ENCODE assay signal across 1 cellular context in genomic region chr2:110770308-110770695, GRCh38.
TF ChIP-seq lines count a peak whose summit lies in the region.

No MANE protein-coding gene starts in this region.

TF ChIP-seq in H1, 55 proteins besides CTCF, POLR2A, EP300 and RAD21 (continued from another document):
- no peak for TF ChIP-seq RBBP5 (IDR thresholded peaks at IDR 0.05; ENCODE audit: borderline replicate concordance, low read depth, low read length)
- no peak for TF ChIP-seq GTF2F1 (IDR thresholded peaks at IDR 0.05; ENCODE audit: borderline replicate concordance, low read depth, low read length)
- no peak for TF ChIP-seq HDAC2 (IDR thresholded peaks at IDR 0.05; ENCODE audit: borderline replicate concordance in 1 of 2, low read depth in 2 of 2, low read length in 2 of 2)
- no peak for TF ChIP-seq MAX (IDR thresholded peaks at IDR 0.05)
- TF ChIP-seq CBX5 (IDR thresholded peaks at IDR 0.05; ENCODE audit: low read depth, low read length) = no peak
- TF ChIP-seq POU5F1 (IDR thresholded peaks at IDR 0.05; ENCODE audit: low read depth, low read length) = no peak
- TF ChIP-seq TCF12 (IDR thresholded peaks at IDR 0.05; ENCODE audit: low read depth, low read length) = no peak
- TF ChIP-seq SIRT6 (IDR thresholded peaks at IDR 0.05; ENCODE audit: low read length) = no peak
- TF ChIP-seq TAF1 (IDR thresholded peaks at IDR 0.05; ENCODE audit: low read depth, low read length) = no peak
- no peak for TF ChIP-seq BCL11A (IDR thresholded peaks at IDR 0.05; ENCODE audit: low read depth in 2 of 2, low read length in 2 of 2)
- no peak for TF ChIP-seq NANOG (IDR thresholded peaks at IDR 0.05; ENCODE audit: insufficient read depth, low read depth, low read length, poor library complexity, severe bottlenecking)
- TF ChIP-seq CREB1 (IDR thresholded peaks at IDR 0.05) = no peak
- TF ChIP-seq JUND (IDR thresholded peaks at IDR 0.05; ENCODE audit: low read length) = no peak
- no peak for TF ChIP-seq TBP (IDR thresholded peaks at IDR 0.05; ENCODE audit: low read depth, low read length)
- no peak for TF ChIP-seq JUN (IDR thresholded peaks at IDR 0.05; ENCODE audit: low read depth, low read length)
- TF ChIP-seq, protein P1, sequence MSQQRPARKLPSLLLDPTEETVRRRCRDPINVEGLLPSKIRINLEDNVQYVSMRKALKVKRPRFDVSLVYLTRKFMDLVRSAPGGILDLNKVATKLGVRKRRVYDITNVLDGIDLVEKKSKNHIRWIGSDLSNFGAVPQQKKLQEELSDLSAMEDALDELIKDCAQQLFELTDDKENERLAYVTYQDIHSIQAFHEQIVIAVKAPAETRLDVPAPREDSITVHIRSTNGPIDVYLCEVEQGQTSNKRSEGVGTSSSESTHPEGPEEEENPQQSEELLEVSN (IDR thresholded peaks at IDR 0.05) = no peak
- TF ChIP-seq EZH2 (IDR thresholded peaks at IDR 0.05; ENCODE audit: low read depth, low read length, severe bottlenecking) = no peak
- TF ChIP-seq SIN3A (conservative IDR thresholded peaks at IDR 0.05 in 1 of 2, IDR thresholded peaks at IDR 0.05 in 1 of 2; ENCODE audit: low read depth in 1 of 2, low read length in 2 of 2) = no peak
- TF ChIP-seq BRCA1 (IDR thresholded peaks at IDR 0.05; ENCODE audit: low read depth, low read length) = no peak
